Comparison of ENCODE assay signal across 6 cellular contexts in genomic region chr11:122730694-122731093, GRCh38.
DNase-seq lines count a peak whose midpoint lies in the region; ATAC-seq and TF ChIP-seq lines count a peak whose summit lies in the region.
"Not testable (repeated sequence)": the region's sequence is repeated elsewhere in the genome, so short reads cannot be mapped to it uniquely, and the experiment has no call there.

No MANE protein-coding gene starts in this region.

- H3K9ac ChIP-seq in BLaER1 treated with 17β-estradiol and CSF1 and Interleukin-3, amounts not matched to agents 10 nM and 100 nM; PC-3 (ENCODE audit: low read length): not testable (repeated sequence)

- H3K36me3 ChIP-seq in BLaER1 treated with 17β-estradiol and CSF1 and Interleukin-3, amounts not matched to agents 10 nM and 100 nM = peaks cover 0 to 84% (median 61%) of the 10 kb centered on the region in 11 experiments; a peak in 18 of 22 replicates
- H3K36me3 ChIP-seq in Caco-2 (ENCODE audit: control insufficient read depth, insufficient read depth, low read length); KOPT-K1 (ENCODE audit: insufficient read depth, low read length); PC-3 (ENCODE audit: low read depth, low read length): not testable (repeated sequence)

- intact Hi-C loops in Caco-2 (cut with micrococcal nuclease; ENCODE audit: unreplicated experiment) = loop anchor here (5.0 kb wide), 1 partner anchor 73 kb away; the partner anchor contains the start of gene UBASH3B
- intact Hi-C loops in PC-3 (cut with micrococcal nuclease); dendritic cell treated with granulocyte-macrophage colony-stimulating factor and Interleukin-4, amounts not matched to agents 40 ng/mL and 50 ng/mL, for 4 days (cut with micrococcal nuclease): not testable (repeated sequence)

- H3K27ac ChIP-seq in BLaER1 treated with 17β-estradiol and CSF1 and Interleukin-3, amounts not matched to agents 10 nM and 100 nM = peak overlapping the region in 7 of 11 experiments; percentile 22 to 88 (median 82); a peak in 10 of 22 replicates
- H3K27ac ChIP-seq in KOPT-K1 (ENCODE audit: low read depth, low read length, poor library complexity, severe bottlenecking) (peak overlapping the region; percentile 71), PC-3 (ENCODE audit: low read length) (peak overlapping the region; percentile 85)

- not testable (repeated sequence) for H3K36me3 Mint-ChIP-seq in Caco-2 (ENCODE audit: insufficient read depth, unreplicated experiment); dendritic cell treated with granulocyte-macrophage colony-stimulating factor and Interleukin-4, amounts not matched to agents 40 ng/mL and 50 ng/mL, for 4 days (ENCODE audit: low read depth); nephron progenitor cell (ENCODE audit: low read depth)

- not testable (repeated sequence) for H3K9me3 ChIP-seq in BLaER1 treated with 17β-estradiol and CSF1 and Interleukin-3, amounts not matched to agents 10 nM and 100 nM (replicated peaks in 1 of 11); Caco-2; KOPT-K1 (ENCODE audit: insufficient read depth, low read length, poor library complexity, severe bottlenecking); PC-3 (ENCODE audit: low read length)

- H3K4me1 Mint-ChIP-seq in Caco-2 (ENCODE audit: low read depth, unreplicated experiment) (peaks cover 36% of the 10 kb centered on the region), nephron progenitor cell (peaks cover 34% of the 10 kb centered on the region)
- peaks cover 55% of the 10 kb centered on the region for H3K4me1 Mint-ChIP-seq in dendritic cell treated with granulocyte-macrophage colony-stimulating factor and Interleukin-4, amounts not matched to agents 40 ng/mL and 50 ng/mL, for 4 days (ENCODE audit: low read depth)

- not testable (repeated sequence) for H2AFZ ChIP-seq in PC-3 (ENCODE audit: low read length)

- not testable (repeated sequence) for H3K27me3 Mint-ChIP-seq in Caco-2 (ENCODE audit: insufficient read depth, unreplicated experiment); dendritic cell treated with granulocyte-macrophage colony-stimulating factor and Interleukin-4, amounts not matched to agents 40 ng/mL and 50 ng/mL, for 4 days; nephron progenitor cell (ENCODE audit: low read depth, poor library complexity)

- H3K4me2 ChIP-seq in BLaER1 treated with 17β-estradiol and CSF1 and Interleukin-3, amounts not matched to agents 10 nM and 100 nM = peak overlapping the region; percentile 75 to 99 (median 89); a peak in 20 of 22 replicates
- H3K4me2 ChIP-seq in PC-3 (ENCODE audit: low read length) = not testable (repeated sequence)

- H3K27ac Mint-ChIP-seq in Caco-2 (ENCODE audit: unreplicated experiment) (peak overlapping the region; percentile 60), nephron progenitor cell (peak overlapping the region; percentile 14)
- H3K27ac Mint-ChIP-seq in dendritic cell treated with granulocyte-macrophage colony-stimulating factor and Interleukin-4, amounts not matched to agents 40 ng/mL and 50 ng/mL, for 4 days = peak overlapping the region; percentile 47

- H3K27me3 ChIP-seq in BLaER1 treated with 17β-estradiol and CSF1 and Interleukin-3, amounts not matched to agents 10 nM and 100 nM; Caco-2 (replicated peaks; ENCODE audit: control insufficient read depth, insufficient read depth, low read length); PC-3 (ENCODE audit: low read length): not testable (repeated sequence)

- H3F3A ChIP-seq in PC-3 (ENCODE audit: low read length, unreplicated experiment) = not testable (repeated sequence)

- not testable (repeated sequence) for H3K9me2 ChIP-seq in PC-3 (replicated peaks; ENCODE audit: low read length)

- TF ChIP-seq CTCF in Caco-2 (IDR thresholded peaks at IDR 0.05; ENCODE audit: insufficient read depth in 1 of 2, low read depth in 1 of 2, low read length in 1 of 2, severe bottlenecking in 1 of 2, unreplicated experiment in 1 of 2); nephron progenitor cell (IDR thresholded peaks at IDR 0.05): not testable (repeated sequence)
- TF ChIP-seq CTCF in PC-3 (conservative IDR thresholded peaks at IDR 0.05; ENCODE audit: low read depth, low read length) = 0 out of 2 replicates have a peak, but pooled peaks have one; percentile 16

- CTCF ChIA-PET in Caco-2 (lab: Charles Lee); PC-3 (lab: Charles Lee): not testable (repeated sequence)

- not testable (repeated sequence) for H3K4me3 ChIP-seq in BLaER1 treated with 17β-estradiol and CSF1 and Interleukin-3, amounts not matched to agents 10 nM and 100 nM; Caco-2 (ENCODE audit: low read depth, low read length); PC-3 (ENCODE audit: low read length)

- not testable (repeated sequence) for H3K9me3 Mint-ChIP-seq in Caco-2 (ENCODE audit: unreplicated experiment); dendritic cell treated with granulocyte-macrophage colony-stimulating factor and Interleukin-4, amounts not matched to agents 40 ng/mL and 50 ng/mL, for 4 days; nephron progenitor cell

- H4K20me1 ChIP-seq in BLaER1 treated with 17β-estradiol and CSF1 and Interleukin-3, amounts not matched to agents 10 nM and 100 nM = peaks cover 0 to 70% (median 0%) of the 10 kb centered on the region in 11 experiments; a peak in 6 of 22 replicates
- not testable (repeated sequence) for H4K20me1 ChIP-seq in PC-3 (ENCODE audit: low read length)

- not testable (repeated sequence) for BruUV-seq in Caco-2 (replicated peaks; lab: Mats Ljungman, UMichigan); PC-3 (replicated peaks; lab: Mats Ljungman, UMichigan)

- POLR2A ChIA-PET in Caco-2 (lab: Charles Lee); PC-3 (lab: Charles Lee; ENCODE audit: unreplicated experiment): not testable (repeated sequence)

- peaks cover 97 to 100% (median 100%) of the 10 kb centered on the region in 10 experiments for H3K4me1 ChIP-seq in BLaER1 treated with 17β-estradiol and CSF1 and Interleukin-3, amounts not matched to agents 10 nM and 100 nM
- H3K4me1 ChIP-seq in Caco-2 (peaks cover 39% of the 10 kb centered on the region), PC-3 (ENCODE audit: insufficient read depth, low read length) (peaks cover 25% of the 10 kb centered on the region)

- H3K4me3 Mint-ChIP-seq in Caco-2 (ENCODE audit: unreplicated experiment); dendritic cell treated with granulocyte-macrophage colony-stimulating factor and Interleukin-4, amounts not matched to agents 40 ng/mL and 50 ng/mL, for 4 days; nephron progenitor cell: not testable (repeated sequence)

- H3K79me2 ChIP-seq in PC-3 (ENCODE audit: low read length) = peaks cover 11% of the 10 kb centered on the region

- DNase-seq in Caco-2, PC-3, nephron progenitor cell: not testable (repeated sequence)

- ATAC-seq in PC-3 = not testable (repeated sequence)
